ENCODE assay signal across 7 cellular contexts in the genomic region with DNA sequence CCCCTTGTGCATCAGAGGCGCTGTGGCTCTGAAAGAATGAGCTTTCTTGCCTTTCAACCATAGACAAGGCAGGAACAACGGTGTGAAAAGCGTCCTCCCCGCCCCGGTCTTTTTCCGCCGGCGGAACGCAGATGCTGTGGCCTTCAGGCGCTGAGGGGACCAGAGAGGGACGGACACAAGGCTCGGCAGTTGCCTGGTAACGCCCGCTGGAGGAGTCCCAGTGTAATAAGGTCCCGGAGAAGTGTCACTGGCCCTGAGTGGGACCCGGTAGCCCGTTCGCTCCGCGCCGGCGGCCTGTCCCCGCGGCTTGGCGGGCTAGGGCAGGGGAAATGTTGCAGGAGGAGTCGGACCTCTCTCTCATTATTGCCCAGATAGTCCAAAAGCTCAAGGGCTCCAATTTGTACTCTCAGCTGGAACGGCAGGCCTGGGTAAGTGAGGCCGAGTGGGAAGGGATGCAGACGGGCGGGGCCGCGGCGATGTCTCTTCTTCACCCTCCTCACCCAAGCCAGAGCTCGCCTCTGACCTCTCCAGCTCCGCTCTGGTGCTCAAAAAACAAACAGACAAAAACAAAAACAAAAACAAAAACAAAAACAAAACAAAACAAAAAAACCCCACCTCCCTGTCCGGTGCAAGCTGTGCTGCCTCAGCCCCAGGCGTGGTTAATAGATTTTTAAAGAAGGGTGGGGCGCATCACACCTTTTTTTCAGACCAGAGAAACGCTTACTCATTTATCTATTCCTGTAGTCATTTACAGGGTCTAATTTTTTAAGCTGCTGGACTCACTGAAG.
A peak's percentile ranks its signal among the peaks of the same experiment; 100 is the strongest.
DNase-seq lines count a peak whose midpoint lies in the region; ATAC-seq, FAIRE-seq and TF ChIP-seq lines count a peak whose summit lies in the region.

A gene with protein sequence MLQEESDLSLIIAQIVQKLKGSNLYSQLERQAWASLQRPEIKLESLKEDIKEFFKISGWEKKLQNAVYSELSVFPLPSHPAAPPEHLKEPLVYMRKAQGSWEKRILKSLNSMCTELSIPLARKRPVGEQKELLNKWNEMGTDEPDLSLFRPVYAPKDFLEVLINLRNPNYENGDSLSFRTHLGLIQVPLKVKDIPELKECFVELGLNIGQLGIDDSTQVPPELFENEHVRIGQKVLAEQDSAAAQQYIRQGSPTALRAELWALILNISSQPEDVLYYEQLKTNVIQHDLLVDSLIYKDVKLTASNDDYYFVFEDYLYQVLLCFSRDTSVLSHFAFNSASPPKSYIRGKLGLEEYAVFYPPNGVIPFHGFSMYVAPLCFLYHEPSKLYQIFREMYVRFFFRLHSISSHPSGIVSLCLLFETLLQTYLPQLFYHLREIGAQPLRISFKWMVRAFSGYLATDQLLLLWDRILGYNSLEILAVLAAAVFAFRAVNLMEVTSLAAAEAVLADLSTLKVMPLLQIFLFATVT (plus strand): TSS at position 220 of the 788 bp plus-strand sequence. CDS start 110 bp downstream, at position 330.

- peak; percentile 100 for ATAC-seq in HG02973 (IDR thresholded peaks at IDR 0.05; ENCODE audit: unreplicated experiment)

- TF ChIP-seq CTCF in retinal pigment epithelial cell (conservative IDR thresholded peaks at IDR 0.05; ENCODE audit: low read depth, low read length): no peak

- H3K4me3 ChIP-seq in retinal pigment epithelial cell (ENCODE audit: low read length): peak within 1 kb of the TSS; percentile 91

- peak; percentile 78 for DNase-seq in GM18507 (ENCODE audit: extremely low spot score, insufficient read length, low read depth)
- peak; percentile 86 for DNase-seq in NCI-H1930 (lab: John Stamatoyannopoulos, UW)
- DNase-seq in T-helper 22 cell (ENCODE audit: low read depth): peak; percentile 64
- peak; percentile 95 for DNase-seq in astrocyte of the hippocampus (ENCODE audit: low read depth, low spot score)
- DNase-seq in hippocampal formation (lab: John Stamatoyannopoulos, UW): peak; percentile 85 to 88
- peak; percentile 58 for DNase-seq in retinal pigment epithelial cell (ENCODE audit: low read depth)

- FAIRE-seq in GM18507 (lab: Jason Lieb, UNC): peak; percentile 86

Comparison
In these comparisons a context has a peak if more than half of its experiments do, and no peak if none do; other contexts are left out.
1. Peak in every context shown above with its lines: DNase-seq, ATAC-seq and H3K4me3 ChIP-seq.